9 cellular contexts compared by ENCODE assay signal in genomic region chr5:145834917-145835838, GRCh38. TPM values are rescaled to one million over a fixed set of nuclear protein-coding genes. Genes with fewer than 3 reads are reported as not detected.
DNase-seq lines count a peak whose midpoint lies in the region; ATAC-seq and FAIRE-seq lines count a peak whose summit lies in the region.
"Had no signal": no experiment of that assay in that cellular context is flagged by ENCODE, and none has a peak within 500 bp of the region (broad histone marks: within the 10 kb centered on the region; RNA-seq: fewer than 3 reads in every experiment).

PRELID2 (minus strand) TSS chr5:145835342; CDS start chr5:145835251, 91 bp downstream.

- no peaks in the 10 kb centered on the region for H3K9me3 Mint-ChIP-seq in activated naive CD4-positive, alpha-beta T cell treated with anti-CD3 and anti-CD28 coated beads, Interleukin-2, amount 50 U/mL, for 72 hours

- peaks cover 0 to 5% of the 10 kb centered on the region in 2 donors for H3K36me3 Mint-ChIP-seq in activated naive CD4-positive, alpha-beta T cell treated with anti-CD3 and anti-CD28 coated beads, Interleukin-2, amount 50 U/mL, for 72 hours

- DNase-seq in DMS153 (lab: John Stamatoyannopoulos, UW) (peak; percentile 52), HTR-8/SVneo (ENCODE audit: insufficient read length, low spot score) (peak; percentile 75), RPMI7951 (ENCODE audit: low read depth) (peak; percentile 90), head of caudate nucleus (peak; percentile 42 to 86 (median 73)), nucleus accumbens (lab: John Stamatoyannopoulos, UW) (peak in 53 of 56 donors; percentile 15 to 84 (median 54))
- DNase-seq in activated naive CD4-positive, alpha-beta T cell treated with anti-CD3 and anti-CD28 coated beads, Interleukin-2, amount 50 U/mL, for 72 hours (ENCODE audit: low spot score in 2 of 2), result peak; percentile 57 to 66

- ATAC-seq in GM21528 (IDR thresholded peaks at IDR 0.05; ENCODE audit: low FRiP score, unreplicated experiment), result peak; percentile 69
- peak; percentile 79 to 90 for ATAC-seq in activated naive CD4-positive, alpha-beta T cell treated with anti-CD3 and anti-CD28 coated beads, Interleukin-2, amount 50 U/mL, for 72 hours

- no peak for FAIRE-seq in HTR-8/SVneo (lab: Jason Lieb, UNC)
- FAIRE-seq: colon had no signal

- peaks cover 7% of the 10 kb centered on the region for H3K4me1 ChIP-seq in thymus (ENCODE audit: control insufficient read depth, insufficient read depth, low read length)

- no peak within 1 kb of the TSS for H3K27ac Mint-ChIP-seq in activated naive CD4-positive, alpha-beta T cell treated with anti-CD3 and anti-CD28 coated beads, Interleukin-2, amount 50 U/mL, for 72 hours

- H3K36me3 ChIP-seq in thymus (ENCODE audit: control insufficient read depth, insufficient read depth), result no peaks in the 10 kb centered on the region

- H3K27me3 ChIP-seq in thymus (ENCODE audit: control insufficient read depth, insufficient read depth), result no peaks in the 10 kb centered on the region

- WGBS in thymus, result 1% methylated on average over 71 of the region's 71 CpGs

- intact Hi-C loops in head of caudate nucleus (cut with DNase I), result no loop called here

- peaks cover 1% of the 10 kb centered on the region for H3K9me3 ChIP-seq in thymus (ENCODE audit: control insufficient read depth)

- H3K4me3 ChIP-seq in thymus (ENCODE audit: low read length), result peak within 1 kb of the TSS; percentile 48

- H3K27ac ChIP-seq in thymus (ENCODE audit: low read depth), result no peak within 1 kb of the TSS

RNA-seq across cellular contexts. Expression of gene PRELID2, which starts in this region (rescaled TPM):
- 10.6 and 10.7 TPM in 2 replicates for total RNA-seq in RPMI7951 (2014; rRNA removed; shearing (Covaris generic))
- 10 to 100 TPM in 1 of 2 donors, under 1 TPM in 1; 0.43 to 10.7 TPM for total RNA-seq in activated naive CD4-positive, alpha-beta T cell treated with anti-CD3 and anti-CD28 coated beads, Interleukin-2, amount 50 U/mL, for 72 hours
- 3.1 TPM for polyA plus RNA-seq in thymus
